1 cellular context compared by ENCODE assay signal in genomic region chr5:143135832-143136551, GRCh38.
TF ChIP-seq lines count a peak whose summit lies in the region.

No MANE protein-coding gene starts in this region.

TF ChIP-seq in SK-N-SH, 30 proteins besides CTCF, POLR2A, EP300 and RAD21 (continued from another document):
- TF ChIP-seq, protein P1, sequence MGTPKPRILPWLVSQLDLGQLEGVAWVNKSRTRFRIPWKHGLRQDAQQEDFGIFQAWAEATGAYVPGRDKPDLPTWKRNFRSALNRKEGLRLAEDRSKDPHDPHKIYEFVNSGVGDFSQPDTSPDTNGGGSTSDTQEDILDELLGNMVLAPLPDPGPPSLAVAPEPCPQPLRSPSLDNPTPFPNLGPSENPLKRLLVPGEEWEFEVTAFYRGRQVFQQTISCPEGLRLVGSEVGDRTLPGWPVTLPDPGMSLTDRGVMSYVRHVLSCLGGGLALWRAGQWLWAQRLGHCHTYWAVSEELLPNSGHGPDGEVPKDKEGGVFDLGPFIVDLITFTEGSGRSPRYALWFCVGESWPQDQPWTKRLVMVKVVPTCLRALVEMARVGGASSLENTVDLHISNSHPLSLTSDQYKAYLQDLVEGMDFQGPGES (IDR thresholded peaks at IDR 0.05; ENCODE audit: low read depth, low read length): no peak
- no peak for TF ChIP-seq ELF1 (IDR thresholded peaks at IDR 0.05)
